In genomic region chr5:78783434-78784130, GRCh38 we compare ENCODE assay signal across 17 cellular contexts.
"Had no signal": no experiment of that assay in that cellular context is flagged by ENCODE, and none has a peak within 500 bp of the region (broad histone marks: within the 10 kb centered on the region; RNA-seq: fewer than 3 reads in every experiment).

No MANE protein-coding gene starts in this region.

- H3K4me3 Mint-ChIP-seq: activated CD8-positive, alpha-beta memory T cell treated with anti-CD3 and anti-CD28 coated beads, Interleukin-2, amount 10 ng/mL, durations not matched to agents 7 days and 5 days; T-helper 2 cell treated with Interferon-gamma antibody and Interleukin-4, amounts not matched to agents 5 μg/mL and 100 μg/mL, for 36 hours had no signal

- H3K9me3 Mint-ChIP-seq: T-helper 2 cell treated with Interferon-gamma antibody and Interleukin-4, amounts not matched to agents 5 μg/mL and 100 μg/mL, for 36 hours had no signal

- H3K27me3 Mint-ChIP-seq: activated CD8-positive, alpha-beta memory T cell treated with anti-CD3 and anti-CD28 coated beads, Interleukin-2, amount 10 ng/mL, durations not matched to agents 7 days and 5 days had no signal

- H3K27me3 ChIP-seq: esophagus squamous epithelium, left lung, sigmoid colon, tibial artery had no signal

- H3K27ac ChIP-seq: esophagus squamous epithelium, left lung, sigmoid colon, tibial artery had no signal

- H3K36me3 ChIP-seq: esophagus squamous epithelium, sigmoid colon had no signal

- H3K4me3 ChIP-seq: esophagus squamous epithelium, left lung, sigmoid colon, tibial artery had no signal

- H3K9me3 ChIP-seq: esophagus squamous epithelium, left lung, sigmoid colon, tibial artery had no signal

- ATAC-seq: activated CD8-positive, alpha-beta memory T cell treated with anti-CD3 and anti-CD28 coated beads, Interleukin-2, amount 10 ng/mL, durations not matched to agents 7 days and 5 days; left lung; stimulated activated naive CD8-positive, alpha-beta T cell treated with anti-CD3 and anti-CD28 coated beads, Interleukin-15, Interleukin-2, amounts not matched to agents 100 U/mL and 50 U/mL, for 24 hours had no signal

- H3K27ac Mint-ChIP-seq: activated CD8-positive, alpha-beta memory T cell treated with anti-CD3 and anti-CD28 coated beads, Interleukin-2, amount 10 ng/mL, durations not matched to agents 7 days and 5 days; T-helper 2 cell treated with Interferon-gamma antibody and Interleukin-4, amounts not matched to agents 5 μg/mL and 100 μg/mL, for 36 hours had no signal

- H3K4me1 ChIP-seq: tibial artery had no signal

- DNase-seq: activated CD4-positive, alpha-beta T cell treated with anti-CD3 and anti-CD28 coated beads, Interleukin-2, amount 50 U/mL, for 48 hours; activated CD8-positive, alpha-beta memory T cell treated with anti-CD3 and anti-CD28 coated beads, Interleukin-2, amount 10 ng/mL, durations not matched to agents 7 days and 5 days; activated effector memory CD4-positive, alpha-beta T cell treated with Interleukin-2 at 50 U/mL for 16 hours; activated naive CD4-positive, alpha-beta T cell treated with anti-CD3 and anti-CD28 coated beads, Interleukin-2, amount 50 U/mL, for 16 hours; aorta; effector CD4-positive, alpha-beta T cell; esophagus squamous epithelium; kidney; left lung; midbrain; occipital lobe; posterior cingulate gyrus; sigmoid colon; stimulated activated naive CD8-positive, alpha-beta T cell treated with anti-CD3 and anti-CD28 coated beads, Interleukin-15, Interleukin-2, amounts not matched to agents 100 U/mL and 50 U/mL, for 24 hours; substantia nigra; tibial artery had no signal
